12 cellular contexts compared by ENCODE assay signal in genomic region chr3:188697127-188697526, GRCh38.
DNase-seq lines count a peak whose midpoint lies in the region; ATAC-seq, FAIRE-seq and TF ChIP-seq lines count a peak whose summit lies in the region.
"Had no signal": no experiment of that assay in that cellular context is flagged by ENCODE, and none has a peak within 500 bp of the region (broad histone marks: within the 10 kb centered on the region; RNA-seq: fewer than 3 reads in every experiment).

No MANE protein-coding gene starts in this region.

- H3K27ac Mint-ChIP-seq in T-helper 2 cell treated with Interferon-gamma antibody and Interleukin-4, amounts not matched to agents 5 μg/mL and 100 μg/mL, for 36 hours, result no peak overlapping the region
- H3K27ac Mint-ChIP-seq: T-cell had no signal

- H3K4me3 Mint-ChIP-seq in T-helper 2 cell treated with Interferon-gamma antibody and Interleukin-4, amounts not matched to agents 5 μg/mL and 100 μg/mL, for 36 hours, result no peak overlapping the region
- H3K4me3 Mint-ChIP-seq: T-cell had no signal

- peaks cover 2% of the 10 kb centered on the region for H3K36me3 Mint-ChIP-seq in T-helper 2 cell treated with Interferon-gamma antibody and Interleukin-4, amounts not matched to agents 5 μg/mL and 100 μg/mL, for 36 hours (ENCODE audit: low read depth)

- H3K27ac ChIP-seq in hepatocyte, result no peak overlapping the region

- no peaks in the 10 kb centered on the region for H3K4me1 ChIP-seq in hepatocyte (ENCODE audit: insufficient read depth)
- H3K4me1 ChIP-seq: Caco-2 had no signal

- H3K4me3 ChIP-seq in hepatocyte, result no peak overlapping the region

- ATAC-seq in GM19043 (IDR thresholded peaks at IDR 0.05; ENCODE audit: low read depth, unreplicated experiment) (peak; percentile 91), HG02943 (IDR thresholded peaks at IDR 0.05; ENCODE audit: low read depth, unreplicated experiment) (peak; percentile 73)
- ATAC-seq: HCT116, T-cell had no signal

- TF ChIP-seq CTCF in hepatocyte (IDR thresholded peaks at IDR 0.05; ENCODE audit: poor library complexity), result no peak

- no peak for DNase-seq in GM12891 (ENCODE audit: insufficient read length, low spot score)
- peak; percentile 31 for DNase-seq in T-helper 2 cell treated with Interferon-gamma antibody and Interleukin-4, amounts not matched to agents 5 μg/mL and 100 μg/mL, for 36 hours (ENCODE audit: low spot score)
- no peak for DNase-seq in epidermal melanocyte (ENCODE audit: insufficient read length, low spot score)
- no peak for DNase-seq in RKO (ENCODE audit: low spot score)
- DNase-seq in posterior vena cava (ENCODE audit: low spot score), result no peak
- DNase-seq in hepatocyte (ENCODE audit: low spot score), result no peak
- DNase-seq: Caco-2, NCI-H1436, T-cell had no signal

- H4K20me1 ChIP-seq in hepatocyte (ENCODE audit: insufficient read depth, poor library complexity, severe bottlenecking), result no peaks in the 10 kb centered on the region

- FAIRE-seq in GM12891 (lab: Jason Lieb, UNC), result peak; percentile 40

- H3K9me2 ChIP-seq in hepatocyte (replicated peaks; ENCODE audit: insufficient read depth), result no peaks in the 10 kb centered on the region

- intact Hi-C loops in posterior vena cava (cut with DNase I), result no loop called here

- H3K27me3 ChIP-seq in hepatocyte, result no peaks in the 10 kb centered on the region

- WGBS in hepatocyte (ENCODE audit: low lambda C conversion rate, missing lambda C conversion rate), result 80% methylated on average over 7 of the region's 7 CpGs

- no peak overlapping the region for H3K4me2 ChIP-seq in hepatocyte

- H3K79me2 ChIP-seq in hepatocyte, result peaks cover 35% of the 10 kb centered on the region

- TF ChIP-seq POLR2A in GM12891 (IDR thresholded peaks at IDR 0.05; ENCODE audit: low read depth, low read length), result no peak

- H3K4me1 Mint-ChIP-seq in T-helper 2 cell treated with Interferon-gamma antibody and Interleukin-4, amounts not matched to agents 5 μg/mL and 100 μg/mL, for 36 hours (ENCODE audit: low read depth), result peaks cover 17% of the 10 kb centered on the region

- peaks cover 3% of the 10 kb centered on the region for H3K27me3 Mint-ChIP-seq in T-helper 2 cell treated with Interferon-gamma antibody and Interleukin-4, amounts not matched to agents 5 μg/mL and 100 μg/mL, for 36 hours (ENCODE audit: low read depth)
- H3K27me3 Mint-ChIP-seq: T-cell had no signal

- no peaks in the 10 kb centered on the region for H3K36me3 ChIP-seq in hepatocyte (replicated peaks; ENCODE audit: insufficient read depth, low read depth)

- no peak overlapping the region for H2AFZ ChIP-seq in hepatocyte

- no peaks in the 10 kb centered on the region for H3K9me3 ChIP-seq in hepatocyte (ENCODE audit: low read depth)
- H3K9me3 ChIP-seq: Caco-2 had no signal

- H3K9me3 Mint-ChIP-seq in T-helper 2 cell treated with Interferon-gamma antibody and Interleukin-4, amounts not matched to agents 5 μg/mL and 100 μg/mL, for 36 hours, result no peaks in the 10 kb centered on the region
- H3K9me3 Mint-ChIP-seq: T-cell had no signal

TF ChIP-seq in GM12891, 5 proteins besides CTCF, POLR2A, EP300 and RAD21:
- no peak for TF ChIP-seq TAF1 (IDR thresholded peaks at IDR 0.05; ENCODE audit: low read depth, low read length)
- peak; percentile 80 for TF ChIP-seq POU2F2 (IDR thresholded peaks at IDR 0.05; ENCODE audit: low read depth, low read length)
